Comparison of ENCODE assay signal across 1 cellular context in the genomic region with DNA sequence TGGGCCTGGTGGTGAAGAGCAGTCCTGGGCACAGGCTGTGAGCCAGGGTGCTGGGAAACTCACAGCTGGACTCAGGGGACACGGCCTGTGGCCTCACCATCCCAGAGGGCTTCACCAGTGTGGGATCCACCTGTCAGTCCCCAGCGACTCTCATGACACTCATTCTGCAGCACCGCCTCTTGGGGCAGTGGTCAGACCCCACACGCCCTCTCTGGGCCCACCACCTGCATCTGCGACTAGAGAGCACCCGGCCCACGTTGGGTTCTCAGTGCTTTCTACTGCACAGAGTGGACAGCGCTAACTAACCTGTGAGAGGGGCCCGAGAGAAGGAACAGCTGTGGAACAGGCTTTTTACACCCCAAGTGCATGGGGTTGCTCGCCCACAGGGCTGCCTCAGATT.
TF ChIP-seq lines count a peak whose summit lies in the region.

No MANE protein-coding gene starts in this region.

TF ChIP-seq in WTC11, 78 proteins besides CTCF, POLR2A, EP300 and RAD21 (continued from another document):
- TF ChIP-seq ZNF317 (CRISPR knock-in tag; IDR thresholded peaks at IDR 0.05; ENCODE audit: borderline replicate concordance, low read depth): no peak
